ENCODE assay signal across 11 cellular contexts in genomic region chr4:143355540-143356217, GRCh38. TPM values are rescaled to one million over a fixed set of nuclear protein-coding genes. Genes with fewer than 3 reads are reported as not detected.
DNase-seq lines count a peak whose midpoint lies in the region; ATAC-seq, FAIRE-seq and TF ChIP-seq lines count a peak whose summit lies in the region.
"Had no signal": no experiment of that assay in that cellular context is flagged by ENCODE, and none has a peak within 500 bp of the region (broad histone marks: within the 10 kb centered on the region; RNA-seq: fewer than 3 reads in every experiment).

No MANE protein-coding gene starts in this region.

- no peaks in the 10 kb centered on the region for H4K20me1 ChIP-seq in KMS-11 (ENCODE audit: insufficient read depth)

- H3K36me3 ChIP-seq in KMS-11 (ENCODE audit: insufficient read depth) (no peaks in the 10 kb centered on the region), mucosa of rectum (ENCODE audit: control insufficient read depth in 2 of 2, insufficient read depth in 2 of 2, low read length in 2 of 2) (no peaks in the 10 kb centered on the region), WERI-Rb-1 (no peaks in the 10 kb centered on the region)

- intact Hi-C loops in dorsolateral prefrontal cortex (cut with DNase I): no loop called here

- TF ChIP-seq POLR2A in A549 (IDR thresholded peaks at IDR 0.05; ENCODE audit: low read length): no peak

- H3K27ac ChIP-seq in A549: peak overlapping the region in 1 of 2 experiments; percentile 48; a peak in 1 of 6 replicates
- peak overlapping the region; percentile 78 for H3K27ac ChIP-seq in KMS-11
- peak overlapping the region in 58 of 59 donors; percentile 1 to 87 (median 72) for H3K27ac ChIP-seq in dorsolateral prefrontal cortex
- H3K27ac ChIP-seq in mucosa of rectum (ENCODE audit: low read depth in 2 of 2, low read length in 2 of 2): peak overlapping the region; percentile 52 to 74
- no peak overlapping the region for H3K27ac ChIP-seq in WERI-Rb-1

- peaks cover 26% of the 10 kb centered on the region for H3K4me1 Mint-ChIP-seq in stimulated activated naive CD8-positive, alpha-beta T cell treated with anti-CD3 and anti-CD28 coated beads, Interleukin-15, amount 100 ng/mL, for 72 hours

- POLR2A ChIA-PET in A549 (lab: Yijun Ruan, JAX): no interaction called here

- no peak overlapping the region for H3K4me3 Mint-ChIP-seq in stimulated activated naive CD8-positive, alpha-beta T cell treated with anti-CD3 and anti-CD28 coated beads, Interleukin-15, amount 100 ng/mL, for 72 hours
- H3K4me3 Mint-ChIP-seq: central memory CD8-positive, alpha-beta T cell had no signal

- CTCF ChIA-PET in A549 (lab: Yijun Ruan, JAX): no interaction called here

- no peak overlapping the region; the same call in 1 of the 2 replicates for H3K9ac ChIP-seq in KMS-11
- no peak overlapping the region for H3K9ac ChIP-seq in mucosa of rectum (ENCODE audit: low read depth in 1 of 2, low read length in 2 of 2)

- no peak for DNase-seq in A549 (ENCODE audit: low read depth in 1 of 2, low spot score in 1 of 2)
- no peak for DNase-seq in dorsolateral prefrontal cortex
- no peak for DNase-seq in stimulated activated naive CD8-positive, alpha-beta T cell treated with anti-CD3 and anti-CD28 coated beads, Interleukin-15, Interleukin-2, amounts not matched to agents 100 U/mL and 50 U/mL, for 24 hours
- DNase-seq in WERI-Rb-1: no peak
- no peak for DNase-seq in stimulated activated naive CD8-positive, alpha-beta T cell treated with anti-CD3 and anti-CD28 coated beads, Interleukin-15, amount 100 ng/mL, for 72 hours
- DNase-seq: activated CD4-positive, alpha-beta T cell treated with anti-CD3 and anti-CD28 coated beads, Interleukin-2, amount 50 U/mL, for 48 hours; Kasumi-1 had no signal

- WGBS in A549 (ENCODE audit: missing lambda C conversion rate): 76% methylated on average over 6 of the region's 6 CpGs

- peaks cover 10% of the 10 kb centered on the region for H3K27me3 Mint-ChIP-seq in stimulated activated naive CD8-positive, alpha-beta T cell treated with anti-CD3 and anti-CD28 coated beads, Interleukin-15, amount 100 ng/mL, for 72 hours

- no peak overlapping the region for H2AFZ ChIP-seq in KMS-11 (ENCODE audit: low read depth)

- no peaks in the 10 kb centered on the region for H3K9me3 Mint-ChIP-seq in stimulated activated naive CD8-positive, alpha-beta T cell treated with anti-CD3 and anti-CD28 coated beads, Interleukin-15, amount 100 ng/mL, for 72 hours
- H3K9me3 Mint-ChIP-seq: central memory CD8-positive, alpha-beta T cell had no signal

- no peak overlapping the region for H3K27ac Mint-ChIP-seq in stimulated activated naive CD8-positive, alpha-beta T cell treated with anti-CD3 and anti-CD28 coated beads, Interleukin-15, amount 100 ng/mL, for 72 hours

- H3K27me3 ChIP-seq in KMS-11 (ENCODE audit: insufficient read depth, low read depth): no peaks in the 10 kb centered on the region
- H3K27me3 ChIP-seq in dorsolateral prefrontal cortex: no peaks in the 10 kb centered on the region
- no peaks in the 10 kb centered on the region for H3K27me3 ChIP-seq in mucosa of rectum (ENCODE audit: control insufficient read depth in 2 of 2, insufficient read depth in 2 of 2, low read length in 2 of 2)
- H3K27me3 ChIP-seq in WERI-Rb-1 (ENCODE audit: insufficient read depth, low read depth, severe bottlenecking): no peaks in the 10 kb centered on the region

- TF ChIP-seq EP300 in A549 (IDR thresholded peaks at IDR 0.05): no peak

- no peak for FAIRE-seq in A549 (lab: Jason Lieb, UNC)

- peaks cover 48% of the 10 kb centered on the region; the same call in 1 of the 2 replicates for H3K79me2 ChIP-seq in KMS-11 (ENCODE audit: insufficient read depth, low read depth)

- H3K4me1 ChIP-seq in A549: peaks cover 39% of the 10 kb centered on the region
- peaks cover 92% of the 10 kb centered on the region for H3K4me1 ChIP-seq in KMS-11 (ENCODE audit: low read depth, poor library complexity, severe bottlenecking)
- H3K4me1 ChIP-seq in mucosa of rectum (ENCODE audit: control insufficient read depth in 2 of 2, insufficient read depth in 2 of 2, low read length in 2 of 2): peaks cover 56 to 81% of the 10 kb centered on the region in 2 donors

- TF ChIP-seq CTCF in A549 (IDR thresholded peaks at IDR 0.05) (no peak), KMS-11 (conservative IDR thresholded peaks at IDR 0.05; ENCODE audit: low read depth, low read length) (no peak), dorsolateral prefrontal cortex (IDR thresholded peaks at IDR 0.05 in 54 of 56, conservative IDR thresholded peaks at IDR 0.05 in 2 of 56; ENCODE audit: low read depth in 1 of 56, partially characterized antibody in 56 of 56) (no peak), WERI-Rb-1 (IDR thresholded peaks at IDR 0.05; ENCODE audit: low read depth, low read length) (no peak)

- no peak overlapping the region for H3K4me3 ChIP-seq in A549
- H3K4me3 ChIP-seq in KMS-11 (IDR thresholded peaks at IDR 0.05; ENCODE audit: insufficient read depth, low read depth, low read length): no peak overlapping the region
- peak overlapping the region in 12 of 59 donors; percentile 1 to 38 (median 8) for H3K4me3 ChIP-seq in dorsolateral prefrontal cortex
- peak overlapping the region in 1 of 2 donors; percentile 35 for H3K4me3 ChIP-seq in mucosa of rectum (ENCODE audit: low read length in 2 of 2)
- no peak overlapping the region for H3K4me3 ChIP-seq in WERI-Rb-1 (ENCODE audit: low read depth, low read length)

- TF ChIP-seq RAD21 in A549 (conservative IDR thresholded peaks at IDR 0.05 in 1 of 2, IDR thresholded peaks at IDR 0.05 in 1 of 2): no peak

- no peak; a peak in 1 of 6 replicates for ATAC-seq in A549
- no peak for ATAC-seq in stimulated activated naive CD8-positive, alpha-beta T cell treated with anti-CD3 and anti-CD28 coated beads, Interleukin-15, Interleukin-2, amounts not matched to agents 100 U/mL and 50 U/mL, for 24 hours
- no peak for ATAC-seq in GM18502 (IDR thresholded peaks at IDR 0.05; ENCODE audit: poor library complexity, unreplicated experiment)
- ATAC-seq in stimulated activated naive CD8-positive, alpha-beta T cell treated with anti-CD3 and anti-CD28 coated beads, Interleukin-15, amount 100 ng/mL, for 72 hours: no peak

- H3K4me2 ChIP-seq in A549: peak overlapping the region; percentile 38
- peak overlapping the region; percentile 74 for H3K4me2 ChIP-seq in KMS-11

- no peaks in the 10 kb centered on the region for H3K9me3 ChIP-seq in A549
- H3K9me3 ChIP-seq in mucosa of rectum (ENCODE audit: control insufficient read depth in 2 of 2, low read length in 2 of 2): no peaks in the 10 kb centered on the region
- no peaks in the 10 kb centered on the region for H3K9me3 ChIP-seq in WERI-Rb-1 (ENCODE audit: severe bottlenecking)

TF ChIP-seq in A549, 52 proteins besides CTCF, POLR2A, EP300 and RAD21 (continues in another document):
- TF ChIP-seq SMC3 (IDR thresholded peaks at IDR 0.05) (no peak), JUNB (IDR thresholded peaks at IDR 0.05) (no peak), RNF2 (IDR thresholded peaks at IDR 0.05; ENCODE audit: borderline replicate concordance, low read depth) (no peak), MAX (IDR thresholded peaks at IDR 0.05) (no peak), CBX2 (IDR thresholded peaks at IDR 0.05; ENCODE audit: borderline replicate concordance, low read depth) (no peak), HDAC2 (IDR thresholded peaks at IDR 0.05) (no peak), KDM1A (IDR thresholded peaks at IDR 0.05; ENCODE audit: low read depth) (no peak), FOXS1 (CRISPR knock-in tag; IDR thresholded peaks at IDR 0.05) (no peak), EHMT2 (IDR thresholded peaks at IDR 0.05; ENCODE audit: low read depth) (no peak), JUN (IDR thresholded peaks at IDR 0.05) (no peak), RARB (CRISPR knock-in tag; IDR thresholded peaks at IDR 0.05) (no peak), REST (IDR thresholded peaks at IDR 0.05) (no peak)

RNA-seq across cellular contexts. Expression of gene GAB1, which starts 19.0 kb away (rescaled TPM):
- polyA plus RNA-seq in A549 (2011; rRNA removed): 3.6 and 3.8 TPM in 2 replicates
- polyA plus RNA-seq in A549 (2012; cell fraction: cytosol; rRNA removed): 0.73 and 1.0 TPM in 2 replicates
- 0.68 and 0.69 TPM in 2 replicates for polyA plus RNA-seq in A549 (2012; cell fraction: nucleus; rRNA removed)
- 2.0 to 2.5 TPM (median 2.3 TPM) in 3 replicates for polyA plus RNA-seq in A549 (2017; fragmentation: RNase III; extraction: RNeasy Plus Mini Kit Qiagen cat#74134 plus additional on column Dnase treatment)
- polyA minus RNA-seq in A549 (2011; rRNA and poly(A)+ RNA removed): 2.9 and 6.2 TPM in 2 replicates
- total RNA-seq in dorsolateral prefrontal cortex: 100 to 1,000 TPM in 85 of 120 experiments, 10 to 100 TPM in 35; 58.5 to 257 (median 116) TPM
